31 cellular contexts compared by ENCODE assay signal in the genomic region with DNA sequence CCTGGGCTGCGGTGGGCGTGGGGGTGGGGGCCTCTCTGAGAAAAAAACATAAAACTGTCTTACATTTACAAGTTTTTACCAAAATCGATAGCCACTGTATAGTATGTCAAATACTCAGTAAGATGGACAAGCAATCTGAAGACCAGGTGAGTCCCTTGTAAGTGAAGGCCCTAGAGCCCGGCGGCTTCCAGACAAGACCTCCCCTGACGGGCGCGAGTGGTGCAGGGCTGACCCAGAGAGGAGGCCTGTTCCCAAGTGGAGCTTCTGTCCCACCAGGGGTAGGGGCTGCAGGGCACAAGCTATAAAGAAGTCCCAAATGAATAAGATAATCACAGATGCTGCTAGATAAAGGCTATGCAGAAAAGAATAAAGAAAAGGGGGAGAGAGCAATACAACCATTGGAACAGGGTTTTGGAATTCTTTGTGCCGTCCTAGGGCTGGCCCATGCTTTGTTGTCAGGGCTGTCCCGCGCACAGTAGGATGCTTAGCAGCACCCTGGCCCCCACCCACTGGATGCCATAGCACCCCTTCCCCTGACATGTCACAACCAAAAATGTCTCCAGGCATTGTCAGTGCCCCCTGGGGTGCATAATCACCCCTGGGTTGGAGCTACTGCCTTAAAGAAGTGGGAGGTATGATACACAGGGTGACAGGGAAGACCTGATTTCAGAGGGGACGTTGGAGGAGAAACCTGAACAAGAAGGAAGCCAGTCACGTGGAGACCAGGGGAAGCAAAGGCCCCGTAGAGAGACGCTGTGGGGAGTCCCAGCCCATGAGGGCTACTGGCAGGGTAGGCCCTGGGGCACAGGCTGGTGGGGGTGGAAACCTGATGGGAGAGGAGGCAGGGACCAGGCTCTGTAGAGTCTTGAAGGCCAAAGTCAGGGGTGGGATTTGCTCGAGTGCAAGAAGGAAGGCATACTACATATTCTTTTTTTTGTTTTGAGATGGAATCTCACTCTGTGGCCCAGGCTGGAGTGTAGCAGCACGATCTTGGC. TPM values are rescaled to one million over a fixed set of nuclear protein-coding genes. Genes with fewer than 3 reads are reported as not detected.
DNase-seq lines count a peak whose midpoint lies in the region; ATAC-seq, FAIRE-seq and TF ChIP-seq lines count a peak whose summit lies in the region.
"Had no signal": no experiment of that assay in that cellular context is flagged by ENCODE, and none has a peak within 500 bp of the region (broad histone marks: within the 10 kb centered on the region; RNA-seq: fewer than 3 reads in every experiment).

No MANE protein-coding gene starts in this region.

- peaks cover 43% of the 10 kb centered on the region for H3K27me3 Mint-ChIP-seq in activated naive CD4-positive, alpha-beta T cell treated with anti-CD3 and anti-CD28 coated beads, Interleukin-2, amount 10 ng/mL, durations not matched to agents 7 days and 5 days
- no peaks in the 10 kb centered on the region for H3K27me3 Mint-ChIP-seq in stimulated activated memory B cell treated with anti-CD40 and anti-IgM and Interleukin-4, amounts not matched to agents 10 μg/mL and 1 μg/mL and 100 μg/mL, for 72 hours
- H3K27me3 Mint-ChIP-seq: activated CD4-positive, alpha-beta memory T cell treated with anti-CD3 and anti-CD28 coated beads for 36 hours; CD4-positive, alpha-beta T cell had no signal

- in situ Hi-C loops in GM13977 (cut with MboI; ENCODE audit: low pct_unique_long_range_greater_than_20kb, low sequenced_read_pairs, unreplicated experiment): no loop called here
- in situ Hi-C loops in G401 (cut with HindIII; ENCODE audit: low sequenced_read_pairs): no loop called here

- no peak for DNase-seq in activated naive CD4-positive, alpha-beta T cell treated with anti-CD3 and anti-CD28 coated beads, Interleukin-2, amount 10 ng/mL, durations not matched to agents 7 days and 5 days
- DNase-seq in activated naive CD4-positive, alpha-beta T cell treated with anti-CD3 and anti-CD28 coated beads, Interleukin-2, amount 50 U/mL, for 72 hours (ENCODE audit: low spot score in 2 of 2): no peak
- DNase-seq in RWPE2 (ENCODE audit: low spot score) (no peak), kidney (peak; percentile 56), GM13977 (ENCODE audit: low spot score) (no peak), G401 (ENCODE audit: low spot score) (no peak)
- DNase-seq: activated CD4-positive, alpha-beta memory T cell treated with anti-CD3 and anti-CD28 coated beads for 36 hours; activated CD4-positive, alpha-beta T cell treated with anti-CD3 and anti-CD28 coated beads for 1 hour; activated CD8-positive, alpha-beta memory T cell treated with anti-CD3 and anti-CD28 coated beads, Interleukin-2, amount 50 U/mL, for 4 hours; activated naive CD4-positive, alpha-beta T cell; body of pancreas; CD4-positive, alpha-beta T cell; cerebellar nuclear complex; lower lobe of right lung; NCI-H1105; NCI-H187 treated with DMSO at 0.1 percent for 48 hours; NCI-H2171; NCI-H524; stimulated activated CD4-positive, alpha-beta T cell treated with anti-CD3 and anti-CD28 coated beads, Interleukin-15, amount 100 ng/mL, for 24 hours; stimulated activated CD4-positive, alpha-beta T cell treated with anti-CD3 and anti-CD28 coated beads, Interleukin-4, amount 100 ng/mL, for 4 hours; transverse colon had no signal

- intact Hi-C loops in kidney (cut with DNase I): no loop called here

- peak overlapping the region; percentile 24 for H3K27ac Mint-ChIP-seq in activated naive CD4-positive, alpha-beta T cell treated with anti-CD3 and anti-CD28 coated beads, Interleukin-2, amount 10 ng/mL, durations not matched to agents 7 days and 5 days
- H3K27ac Mint-ChIP-seq in activated naive CD4-positive, alpha-beta T cell treated with anti-CD3 and anti-CD28 coated beads, Interleukin-2, amount 50 U/mL, for 72 hours: no peak overlapping the region
- peak overlapping the region; percentile 4 for H3K27ac Mint-ChIP-seq in stimulated activated memory B cell treated with anti-CD40 and anti-IgM and Interleukin-4, amounts not matched to agents 10 μg/mL and 1 μg/mL and 100 μg/mL, for 72 hours
- H3K27ac Mint-ChIP-seq: activated CD4-positive, alpha-beta memory T cell treated with anti-CD3 and anti-CD28 coated beads for 36 hours; CD4-positive, alpha-beta T cell; GM23338; T-helper 2 cell treated with Interferon-gamma antibody and Interleukin-4, amounts not matched to agents 5 μg/mL and 100 μg/mL, for 36 hours had no signal

- H3K27ac ChIP-seq in RWPE2 (ENCODE audit: poor library complexity, severe bottlenecking) (peak overlapping the region; percentile 12), kidney (ENCODE audit: low read depth in 2 of 2, low read length in 2 of 2) (no peak overlapping the region)
- H3K27ac ChIP-seq: 22Rv1, body of pancreas, lower lobe of right lung, prostate gland, transverse colon had no signal

- H3K4me1 Mint-ChIP-seq in activated naive CD4-positive, alpha-beta T cell treated with anti-CD3 and anti-CD28 coated beads, Interleukin-2, amount 10 ng/mL, durations not matched to agents 7 days and 5 days: no peaks in the 10 kb centered on the region
- H3K4me1 Mint-ChIP-seq in stimulated activated memory B cell treated with anti-CD40 and anti-IgM and Interleukin-4, amounts not matched to agents 10 μg/mL and 1 μg/mL and 100 μg/mL, for 72 hours: peaks cover 35% of the 10 kb centered on the region

- no peak for FAIRE-seq in kidney (lab: Jason Lieb, UNC)
- FAIRE-seq: frontal cortex, GM19239, HTR-8/SVneo, K562 had no signal

- H3K9me3 ChIP-seq in RWPE2 (ENCODE audit: severe bottlenecking): no peaks in the 10 kb centered on the region
- no peaks in the 10 kb centered on the region for H3K9me3 ChIP-seq in kidney (ENCODE audit: control insufficient read depth in 1 of 2, low read length in 2 of 2)
- H3K9me3 ChIP-seq: body of pancreas, lower lobe of right lung, prostate gland, transverse colon had no signal

- CTCF ChIA-PET in activated naive CD4-positive, alpha-beta T cell treated with anti-CD3 and anti-CD28 coated beads, Interleukin-2, amount 10 ng/mL, durations not matched to agents 7 days and 5 days (lab: Charles Lee): no interaction called here

- no peak overlapping the region for H3K4me3 Mint-ChIP-seq in activated naive CD4-positive, alpha-beta T cell treated with anti-CD3 and anti-CD28 coated beads, Interleukin-2, amount 10 ng/mL, durations not matched to agents 7 days and 5 days
- H3K4me3 Mint-ChIP-seq in stimulated activated memory B cell treated with anti-CD40 and anti-IgM and Interleukin-4, amounts not matched to agents 10 μg/mL and 1 μg/mL and 100 μg/mL, for 72 hours: no peak overlapping the region
- H3K4me3 Mint-ChIP-seq: activated CD4-positive, alpha-beta memory T cell treated with anti-CD3 and anti-CD28 coated beads for 36 hours; CD4-positive, alpha-beta T cell; GM23338; T-helper 2 cell treated with Interferon-gamma antibody and Interleukin-4, amounts not matched to agents 5 μg/mL and 100 μg/mL, for 36 hours had no signal

- H3K36me3 ChIP-seq in RWPE2 (ENCODE audit: low read depth): peaks cover 9% of the 10 kb centered on the region; the same call in 1 of the 2 replicates
- no peaks in the 10 kb centered on the region for H3K36me3 ChIP-seq in kidney (ENCODE audit: control insufficient read depth in 1 of 2, insufficient read depth in 2 of 2, low read length in 2 of 2)
- H3K36me3 ChIP-seq: lower lobe of right lung, prostate gland, transverse colon had no signal

- H3K27me3 ChIP-seq in RWPE2 (ENCODE audit: insufficient read depth, poor library complexity, severe bottlenecking): no peaks in the 10 kb centered on the region
- H3K27me3 ChIP-seq: body of pancreas, transverse colon had no signal

- no peak for ATAC-seq in activated naive CD4-positive, alpha-beta T cell treated with anti-CD3 and anti-CD28 coated beads, Interleukin-2, amount 50 U/mL, for 72 hours
- no peak for ATAC-seq in RWPE2 (ENCODE audit: low read depth)
- no peak for ATAC-seq in stimulated activated memory B cell treated with anti-CD40 and anti-IgM and Interleukin-4, amounts not matched to agents 10 μg/mL and 1 μg/mL and 100 μg/mL, for 72 hours
- ATAC-seq in GM18517 (IDR thresholded peaks at IDR 0.05; ENCODE audit: unreplicated experiment): no peak
- ATAC-seq: body of pancreas, GM23338, K562 had no signal

- no peak overlapping the region for H3K4me3 ChIP-seq in RWPE2 (ENCODE audit: severe bottlenecking)
- H3K4me3 ChIP-seq in kidney (ENCODE audit: low read length in 2 of 2): no peak overlapping the region
- H3K4me3 ChIP-seq: body of pancreas, GM23338, K562, lower lobe of right lung, prostate gland, transverse colon had no signal

- H3K36me3 Mint-ChIP-seq in activated naive CD4-positive, alpha-beta T cell treated with anti-CD3 and anti-CD28 coated beads, Interleukin-2, amount 10 ng/mL, durations not matched to agents 7 days and 5 days: no peaks in the 10 kb centered on the region
- peaks cover 9 to 18% of the 10 kb centered on the region in 2 donors for H3K36me3 Mint-ChIP-seq in activated naive CD4-positive, alpha-beta T cell treated with anti-CD3 and anti-CD28 coated beads, Interleukin-2, amount 50 U/mL, for 72 hours
- peaks cover 18% of the 10 kb centered on the region for H3K36me3 Mint-ChIP-seq in stimulated activated memory B cell treated with anti-CD40 and anti-IgM and Interleukin-4, amounts not matched to agents 10 μg/mL and 1 μg/mL and 100 μg/mL, for 72 hours
- H3K36me3 Mint-ChIP-seq: activated CD4-positive, alpha-beta memory T cell treated with anti-CD3 and anti-CD28 coated beads for 36 hours had no signal

- H3K9me3 Mint-ChIP-seq in activated naive CD4-positive, alpha-beta T cell treated with anti-CD3 and anti-CD28 coated beads, Interleukin-2, amount 10 ng/mL, durations not matched to agents 7 days and 5 days: no peaks in the 10 kb centered on the region
- no peaks in the 10 kb centered on the region for H3K9me3 Mint-ChIP-seq in activated naive CD4-positive, alpha-beta T cell treated with anti-CD3 and anti-CD28 coated beads, Interleukin-2, amount 50 U/mL, for 72 hours
- no peaks in the 10 kb centered on the region for H3K9me3 Mint-ChIP-seq in stimulated activated memory B cell treated with anti-CD40 and anti-IgM and Interleukin-4, amounts not matched to agents 10 μg/mL and 1 μg/mL and 100 μg/mL, for 72 hours
- H3K9me3 Mint-ChIP-seq: GM23338; T-helper 2 cell treated with Interferon-gamma antibody and Interleukin-4, amounts not matched to agents 5 μg/mL and 100 μg/mL, for 36 hours had no signal

- peaks cover 26% of the 10 kb centered on the region for H3K4me1 ChIP-seq in RWPE2 (ENCODE audit: insufficient read depth, poor library complexity, severe bottlenecking)
- peaks cover 0 to 2% of the 10 kb centered on the region in 2 donors for H3K4me1 ChIP-seq in kidney (ENCODE audit: control insufficient read depth in 1 of 2, insufficient read depth in 1 of 2, low read depth in 1 of 2, low read length in 2 of 2)
- H3K4me1 ChIP-seq: body of pancreas, prostate gland had no signal

- TF ChIP-seq CTCF in RWPE2 (IDR thresholded peaks at IDR 0.05; ENCODE audit: poor library complexity, severe bottlenecking): no peak
- TF ChIP-seq CTCF in kidney (IDR thresholded peaks at IDR 0.05; ENCODE audit: borderline replicate concordance, extremely low read depth, insufficient read depth): no peak
- no peak for TF ChIP-seq CTCF in GM13977 (IDR thresholded peaks at IDR 0.05; ENCODE audit: extremely low read depth, insufficient read depth, missing control alignments)

- H3K9ac ChIP-seq in kidney (ENCODE audit: low read length in 2 of 2): no peak overlapping the region

RNA-seq across cellular contexts. Expression of a gene that starts 43.1 kb away (rescaled TPM):
- 1 to 10 TPM in 1 of 2 donors, under 1 TPM in 1; 0.80 to 7.8 TPM for total RNA-seq in activated naive CD4-positive, alpha-beta T cell treated with anti-CD3 and anti-CD28 coated beads, Interleukin-2, amount 50 U/mL, for 72 hours
- total RNA-seq in kidney: 39.7 TPM
- 2.8 TPM for polyA plus RNA-seq in kidney (ENCODE audit: insufficient read depth, low read depth, low replicate concordance)
- not detected in 2 replicates for total RNA-seq in G401 (2014; rRNA removed; shearing (Covaris generic))

Comparison
In these comparisons a context has a peak if more than half of its experiments do, and no peak if none do; other contexts are left out.
1. H3K27ac Mint-ChIP-seq: peak in activated naive CD4-positive, alpha-beta T cell treated with anti-CD3 and anti-CD28 coated beads, Interleukin-2, amount 10 ng/mL, durations not matched to agents 7 days and 5 days (single experiment) and stimulated activated memory B cell treated with anti-CD40 and anti-IgM and Interleukin-4, amounts not matched to agents 10 μg/mL and 1 μg/mL and 100 μg/mL, for 72 hours (single experiment); none in activated naive CD4-positive, alpha-beta T cell treated with anti-CD3 and anti-CD28 coated beads, Interleukin-2, amount 50 U/mL, for 72 hours (0 of 2).